In genomic region chr2:161631855-161632391, GRCh38 we compare ENCODE assay signal across 22 cellular contexts. TPM values are rescaled to one million over a fixed set of nuclear protein-coding genes. Genes with fewer than 3 reads are reported as not detected.
"Had no signal": no experiment of that assay in that cellular context is flagged by ENCODE, and none has a peak within 500 bp of the region (broad histone marks: within the 10 kb centered on the region; RNA-seq: fewer than 3 reads in every experiment).

No MANE protein-coding gene starts in this region.

- H3K27ac ChIP-seq: KMS-11, RWPE1 had no signal

- DNase-seq: IMR-90, MV-4-11, NCI-H1048, NCI-H1105 treated with DMSO at 0.1 percent for 48 hours, NCI-H1417 treated with DMSO at 0.1 percent for 48 hours, NCI-H146, NCI-H1694 treated with DMSO at 0.1 percent for 48 hours, NCI-H1930, NCI-H2081, NCI-H2107, NCI-H2227 treated with DMSO at 0.1 percent for 48 hours, NCI-H446, NCI-H510A, NCI-H524 treated with DMSO at 0.1 percent for 48 hours, NCI-H69, NCI-H774, SHP77 had no signal

- H3K4me2 ChIP-seq: KMS-11 had no signal

- H3K9ac ChIP-seq: KMS-11 had no signal

- ATAC-seq: SK-N-SH treated with all-trans-retinoic acid at 6 μM for 48 hours had no signal

RNA-seq across cellular contexts. Expression of gene SLC4A10, which starts 7.7 kb away (rescaled TPM):
- total RNA-seq: HT-29, IMR-90, MCF 10A had no signal
- polyA plus RNA-seq: IMR-90 had no signal
